Comparison of ENCODE assay signal across 8 cellular contexts in the genomic region with DNA sequence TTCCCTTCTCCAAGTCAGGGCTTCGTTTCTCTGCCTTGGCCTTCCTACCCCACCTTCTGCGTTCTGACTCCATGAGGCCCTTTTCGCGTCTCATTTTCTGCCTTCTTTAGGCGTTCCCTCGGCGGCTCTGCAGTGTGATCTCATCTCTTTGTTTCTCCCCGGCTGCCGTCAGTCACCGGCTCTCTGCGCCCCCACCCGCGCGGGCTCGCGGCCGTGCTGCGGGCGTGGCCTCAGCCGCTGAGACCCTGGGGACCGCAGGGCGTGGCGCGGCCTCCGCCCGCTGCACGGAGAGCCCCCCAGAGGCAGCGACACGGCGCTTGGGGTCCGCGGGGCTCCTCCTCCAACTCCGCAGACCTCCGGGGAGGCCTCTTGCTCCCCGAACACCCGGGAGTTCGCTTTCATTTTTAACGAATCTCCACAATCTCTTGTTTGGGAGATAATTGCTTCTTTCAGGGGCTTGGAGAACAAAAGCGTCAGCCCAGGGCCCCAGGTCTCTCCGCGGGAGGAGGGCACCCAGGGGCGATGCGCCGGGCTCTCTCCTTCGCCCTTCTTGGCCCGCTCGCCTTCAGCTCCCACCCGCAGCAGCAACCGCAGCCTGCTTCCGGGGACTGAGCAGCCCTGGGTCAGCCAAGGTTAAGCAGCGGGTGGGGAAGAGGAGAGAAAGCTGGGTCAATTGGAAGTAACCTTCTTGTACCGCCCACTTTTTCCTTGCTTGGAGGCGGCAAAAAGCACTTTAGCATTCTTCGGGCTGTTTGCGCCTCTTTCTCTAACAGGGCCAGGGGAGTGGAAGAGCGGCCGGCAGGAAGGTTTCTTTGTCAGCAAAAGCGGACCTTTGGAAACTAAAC. TPM values are rescaled to one million over a fixed set of nuclear protein-coding genes. Genes with fewer than 3 reads are reported as not detected.
A peak's percentile ranks its signal among the peaks of the same experiment; 100 is the strongest.
DNase-seq lines count a peak whose midpoint lies in the region; ATAC-seq and TF ChIP-seq lines count a peak whose summit lies in the region.

No MANE protein-coding gene starts in this region.

- peaks cover 33% of the 10 kb centered on the region for H3K4me1 Mint-ChIP-seq in activated T-helper 2 cell treated with anti-CD3 and anti-CD28 coated beads, Interferon-gamma antibody, Interleukin-2, Interleukin-4, amounts not matched to agents 10 μg/mL and 5 μg/mL and 100 μg/mL, durations not matched to agents 14 hours and 24 hours and 36 hours (ENCODE audit: low read depth)
- H3K4me1 Mint-ChIP-seq in natural killer cell, result peaks cover 21 to 22% of the 10 kb centered on the region in 2 donors

- no peaks in the 10 kb centered on the region for H3K36me3 Mint-ChIP-seq in activated T-helper 2 cell treated with anti-CD3 and anti-CD28 coated beads, Interferon-gamma antibody, Interleukin-2, Interleukin-4, amounts not matched to agents 10 μg/mL and 5 μg/mL and 100 μg/mL, durations not matched to agents 14 hours and 24 hours and 36 hours (ENCODE audit: low read depth)
- H3K36me3 Mint-ChIP-seq in natural killer cell, result no peaks in the 10 kb centered on the region

- POLR2A ChIA-PET in PC-9 (lab: Charles Lee; ENCODE audit: unreplicated experiment), result no interaction called here

- H3K4me2 ChIP-seq in PC-9, result peak overlapping the region; percentile 81

- H3K9me3 ChIP-seq in PC-9 (ENCODE audit: insufficient read depth, low read depth), result no peaks in the 10 kb centered on the region

- H3K27ac Mint-ChIP-seq in activated T-helper 2 cell treated with anti-CD3 and anti-CD28 coated beads, Interferon-gamma antibody, Interleukin-2, Interleukin-4, amounts not matched to agents 10 μg/mL and 5 μg/mL and 100 μg/mL, durations not matched to agents 14 hours and 24 hours and 36 hours, result peak overlapping the region; percentile 99
- peak overlapping the region; percentile 85 to 94 for H3K27ac Mint-ChIP-seq in natural killer cell

- H3K4me3 Mint-ChIP-seq in activated T-helper 2 cell treated with anti-CD3 and anti-CD28 coated beads, Interferon-gamma antibody, Interleukin-2, Interleukin-4, amounts not matched to agents 10 μg/mL and 5 μg/mL and 100 μg/mL, durations not matched to agents 14 hours and 24 hours and 36 hours (ENCODE audit: low read depth), result peak overlapping the region; percentile 93
- H3K4me3 Mint-ChIP-seq in natural killer cell, result peak overlapping the region; percentile 91

- H3K36me3 ChIP-seq in PC-9 (ENCODE audit: low read depth), result no peaks in the 10 kb centered on the region

- in situ Hi-C loops in Caki2 (cut with HindIII; ENCODE audit: low pct_unique_long_range_greater_than_20kb, low sequenced_read_pairs), result no loop called here

- peak; percentile 82 for ATAC-seq in GM21423 (IDR thresholded peaks at IDR 0.05; ENCODE audit: unreplicated experiment)
- peak; percentile 85 to 88 (median 86) for ATAC-seq in natural killer cell

- TF ChIP-seq CTCF in PC-9 (conservative IDR thresholded peaks at IDR 0.05), result no peak
- no peak for TF ChIP-seq CTCF in fibroblast of pulmonary artery (IDR thresholded peaks at IDR 0.05; ENCODE audit: low read length, missing control alignments)
- no peak for TF ChIP-seq CTCF in natural killer cell (IDR thresholded peaks at IDR 0.05)

- CTCF ChIA-PET in PC-9 (lab: Charles Lee), result interaction anchor here (0.6 kb wide), 1 partner anchor 1186 kb away, joined by 6 read pairs; no protein-coding TSS in a partner anchor

- no peaks in the 10 kb centered on the region for H3K27me3 ChIP-seq in PC-9 (ENCODE audit: insufficient read depth, low read depth)

- H3K4me3 ChIP-seq in PC-9 (peak overlapping the region; percentile 66), fibroblast of pulmonary artery (replicated peaks; ENCODE audit: low read depth, low read length) (peak overlapping the region; percentile 62)

- no peaks in the 10 kb centered on the region for H3K79me2 ChIP-seq in PC-9 (ENCODE audit: low read depth)

- H3K9me3 Mint-ChIP-seq in activated T-helper 2 cell treated with anti-CD3 and anti-CD28 coated beads, Interferon-gamma antibody, Interleukin-2, Interleukin-4, amounts not matched to agents 10 μg/mL and 5 μg/mL and 100 μg/mL, durations not matched to agents 14 hours and 24 hours and 36 hours, result no peaks in the 10 kb centered on the region
- H3K9me3 Mint-ChIP-seq in natural killer cell, result no peaks in the 10 kb centered on the region

- H3K27ac ChIP-seq in PC-9, result no peak overlapping the region

- peaks cover 5% of the 10 kb centered on the region for H3K27me3 Mint-ChIP-seq in activated T-helper 2 cell treated with anti-CD3 and anti-CD28 coated beads, Interferon-gamma antibody, Interleukin-2, Interleukin-4, amounts not matched to agents 10 μg/mL and 5 μg/mL and 100 μg/mL, durations not matched to agents 14 hours and 24 hours and 36 hours (ENCODE audit: low read depth)
- H3K27me3 Mint-ChIP-seq in natural killer cell (ENCODE audit: low read depth in 2 of 2), result peaks cover 0 to 18% of the 10 kb centered on the region in 2 donors

- no peaks in the 10 kb centered on the region for H3F3A ChIP-seq in PC-9 (ENCODE audit: insufficient read depth, low read depth)

- DNase-seq in Caki2 (ENCODE audit: low read depth) (peak; percentile 65), HUDEP-2 (lab: John Stamatoyannopoulos, UW; ENCODE audit: unreplicated experiment in 76 of 76) (peak in 43 of 76 experiments; percentile 1 to 51 (median 15)), PC-9 (peak in 1 of 2 experiments; percentile 73), fibroblast of pulmonary artery (ENCODE audit: low read depth) (peak; percentile 83), natural killer cell (peak; percentile 65)
- peak; percentile 62 for DNase-seq in activated T-helper 2 cell treated with anti-CD3 and anti-CD28 coated beads, Interferon-gamma antibody, Interleukin-2, Interleukin-4, amounts not matched to agents 10 μg/mL and 5 μg/mL and 100 μg/mL, durations not matched to agents 14 hours and 24 hours and 36 hours (ENCODE audit: low spot score)
- peak; percentile 23 to 63 (median 45) for DNase-seq in stimulated activated naive CD4-positive, alpha-beta T cell (lab: John Stamatoyannopoulos, UW)

- intact Hi-C loops in PC-9 (cut with micrococcal nuclease; ENCODE audit: unreplicated experiment), result loop anchor here (2.0 kb wide), 1 partner anchor 510 kb away; no protein-coding TSS in a partner anchor
- intact Hi-C loops in activated T-helper 2 cell treated with anti-CD3 and anti-CD28 coated beads, Interferon-gamma antibody, Interleukin-2, Interleukin-4, amounts not matched to agents 10 μg/mL and 5 μg/mL and 100 μg/mL, durations not matched to agents 14 hours and 24 hours and 36 hours (cut with micrococcal nuclease), result loop anchor here (2.0 to 10.0 kb wide), 4 partner anchors 42 to 1244 kb away; a partner anchor contains a TSS
- intact Hi-C loops in natural killer cell (cut with micrococcal nuclease), result loop anchor here (2.0 to 5.0 kb wide), 2 partner anchors 124 to 512 kb away; a partner anchor contains a TSS

- H2AFZ ChIP-seq in PC-9, result peak overlapping the region; percentile 94

- peaks cover 6% of the 10 kb centered on the region; the same call in 1 of the 2 replicates for H3K4me1 ChIP-seq in PC-9 (replicated peaks; ENCODE audit: insufficient read depth)

- BruUV-seq in PC-9 (replicated peaks; lab: Mats Ljungman, UMichigan), result TSS peak; percentile 78

- no peaks in the 10 kb centered on the region for H3K9me2 ChIP-seq in PC-9 (ENCODE audit: insufficient read depth)

- no peaks in the 10 kb centered on the region for H4K20me1 ChIP-seq in PC-9 (ENCODE audit: insufficient read depth)

RNA-seq across cellular contexts. Expression of a gene that starts 35.2 kb away (rescaled TPM):
- total RNA-seq in Caki2 (2014; rRNA removed; shearing (Covaris generic); ENCODE audit: low replicate concordance), result not detected in 2 replicates
- total RNA-seq in PC-9 (2021), result not detected in 2 replicates
- not detected in 2 replicates for total RNA-seq in activated T-helper 2 cell treated with anti-CD3 and anti-CD28 coated beads, Interferon-gamma antibody, Interleukin-2, Interleukin-4, amounts not matched to agents 10 μg/mL and 5 μg/mL and 100 μg/mL, durations not matched to agents 14 hours and 24 hours and 36 hours
- total RNA-seq in natural killer cell, result under 1 TPM in 1 of 3 donors, not detected in 2; 0.14 TPM
